Comparison of ENCODE assay signal across 8 cellular contexts in genomic region chr15:80242132-80242769, GRCh38. TPM values are rescaled to one million over a fixed set of nuclear protein-coding genes. Genes with fewer than 3 reads are reported as not detected.
DNase-seq lines count a peak whose midpoint lies in the region; ATAC-seq and TF ChIP-seq lines count a peak whose summit lies in the region.

No MANE protein-coding gene starts in this region.

- H3K4me1 Mint-ChIP-seq in endothelial cell (ENCODE audit: unreplicated experiment) (peaks cover 23% of the 10 kb centered on the region), progenitor cell of endocrine pancreas (ENCODE audit: low read depth) (peaks cover 12% of the 10 kb centered on the region)

- H3K4me2 ChIP-seq in OCI-LY1 (ENCODE audit: low read length), result peak overlapping the region; percentile 39

- H3K9me2 ChIP-seq in OCI-LY1 (ENCODE audit: low read depth, low read length), result no peaks in the 10 kb centered on the region

- H3K79me2 ChIP-seq in OCI-LY1 (ENCODE audit: insufficient read depth, low read length), result no peaks in the 10 kb centered on the region

- H3K4me1 ChIP-seq in OCI-LY1 (ENCODE audit: insufficient read depth, low read length, severe bottlenecking), result peaks cover 6% of the 10 kb centered on the region

- H3K9me3 ChIP-seq in OCI-LY1 (ENCODE audit: low read length), result no peaks in the 10 kb centered on the region

- H3K4me3 ChIP-seq in AG04449 (ENCODE audit: low read depth, low read length), result no peak overlapping the region
- no peak overlapping the region for H3K4me3 ChIP-seq in GM12875 (ENCODE audit: low read depth, low read length)
- H3K4me3 ChIP-seq in OCI-LY1 (ENCODE audit: low read depth, low read length, poor library complexity, severe bottlenecking), result no peak overlapping the region

- no peak overlapping the region for H3K9ac ChIP-seq in OCI-LY1 (ENCODE audit: low read length)

- no peaks in the 10 kb centered on the region for H3F3A ChIP-seq in OCI-LY1 (ENCODE audit: insufficient read depth, low read length)

- no peak overlapping the region for H3K27ac ChIP-seq in OCI-LY1 (ENCODE audit: low read depth, low read length, poor library complexity, severe bottlenecking)

- POLR2A ChIA-PET in AG04449 (lab: Yijun Ruan, JAX), result no interaction called here

- no peaks in the 10 kb centered on the region for H3K36me3 ChIP-seq in OCI-LY1 (ENCODE audit: insufficient read depth, low read length)

- no peaks in the 10 kb centered on the region for H4K20me1 ChIP-seq in OCI-LY1 (ENCODE audit: insufficient read depth, low read length)

- H3K27me3 Mint-ChIP-seq in endothelial cell (ENCODE audit: unreplicated experiment), result peaks cover 4% of the 10 kb centered on the region
- H3K27me3 Mint-ChIP-seq in progenitor cell of endocrine pancreas, result peaks cover 11% of the 10 kb centered on the region

- H3K27me3 ChIP-seq in OCI-LY1 (ENCODE audit: insufficient read depth, low read length), result 0 out of 2 replicates have a peak, but pooled peaks cover 3% of the 10 kb centered on the region

- H3K9me3 Mint-ChIP-seq in endothelial cell (ENCODE audit: unreplicated experiment), result no peaks in the 10 kb centered on the region
- H3K9me3 Mint-ChIP-seq in progenitor cell of endocrine pancreas (ENCODE audit: low read depth), result no peaks in the 10 kb centered on the region

- 0 out of 2 replicates have a peak overlapping the region, but pooled peaks have one; percentile 36 for H2AFZ ChIP-seq in OCI-LY1 (ENCODE audit: low read length)

- H3K4me3 Mint-ChIP-seq in endothelial cell (ENCODE audit: unreplicated experiment) (no peak overlapping the region), progenitor cell of endocrine pancreas (ENCODE audit: low read depth) (no peak overlapping the region)

- TF ChIP-seq CTCF in AG04449 (IDR thresholded peaks at IDR 0.05; ENCODE audit: insufficient read depth, low read length, missing control alignments) (peak; percentile 59), GM12875 (IDR thresholded peaks at IDR 0.05; ENCODE audit: borderline replicate concordance, insufficient read depth, low read depth, low read length) (peak; percentile 82), OCI-LY1 (IDR thresholded peaks at IDR 0.05; ENCODE audit: low read length) (peak; percentile 81), endothelial cell (IDR thresholded peaks at IDR 0.05; ENCODE audit: unreplicated experiment) (peak; percentile 50), progenitor cell of endocrine pancreas (IDR thresholded peaks at IDR 0.05; ENCODE audit: unreplicated experiment) (peak; percentile 75)

- CTCF ChIA-PET in AG04449 (lab: Yijun Ruan, JAX), result interaction anchor here (1.6 kb wide), 1 partner anchor 13 kb away, joined by 6 read pairs; no protein-coding TSS in a partner anchor

- H3K36me3 Mint-ChIP-seq in endothelial cell (ENCODE audit: low read depth, unreplicated experiment) (no peaks in the 10 kb centered on the region), progenitor cell of endocrine pancreas (ENCODE audit: insufficient read depth) (no peaks in the 10 kb centered on the region)

- no peak for ATAC-seq in GM21423 (IDR thresholded peaks at IDR 0.05; ENCODE audit: unreplicated experiment)

- DNase-seq in AG04449 (ENCODE audit: low read depth, low spot score) (no peak), endothelial cell (ENCODE audit: low spot score) (peak; percentile 56), progenitor cell of endocrine pancreas (ENCODE audit: low spot score, unreplicated experiment) (peak; percentile 35), COLO829 (ENCODE audit: low spot score) (no peak), NK-92 (lab: John Stamatoyannopoulos, UW; ENCODE audit: unreplicated experiment) (no peak)

- H3K27ac Mint-ChIP-seq in endothelial cell (ENCODE audit: unreplicated experiment) (no peak overlapping the region), progenitor cell of endocrine pancreas (no peak overlapping the region)

RNA-seq across cellular contexts. Expression of gene CTXND1, which starts 9.8 kb away (rescaled TPM):
- 0.03 TPM for total RNA-seq in endothelial cell (ENCODE audit: unreplicated experiment)
- 1.1 TPM in 2 replicates for total RNA-seq in progenitor cell of endocrine pancreas

Comparison
In these comparisons a context has a peak if more than half of its experiments do, and no peak if none do; other contexts are left out.
1. DNase-seq: peak in endothelial cell (single experiment) and progenitor cell of endocrine pancreas (single experiment); none in AG04449 (single experiment), COLO829 (single experiment) and NK-92 (single experiment).
2. Peak in every context shown above with its lines, with median percentiles within 50 percentile points of each other: CTCF ChIP-seq.